11 cellular contexts compared by ENCODE assay signal in genomic region chr1:156511656-156512055, GRCh38. TPM values are rescaled to one million over a fixed set of nuclear protein-coding genes. Genes with fewer than 3 reads are reported as not detected.
DNase-seq lines count a peak whose midpoint lies in the region; ATAC-seq and TF ChIP-seq lines count a peak whose summit lies in the region.
"Had no signal": no experiment of that assay in that cellular context is flagged by ENCODE, and none has a peak within 500 bp of the region (broad histone marks: within the 10 kb centered on the region; RNA-seq: fewer than 3 reads in every experiment).

No MANE protein-coding gene starts in this region.

- ATAC-seq in activated CD8-positive, alpha-beta memory T cell treated with anti-CD3 and anti-CD28 coated beads, Interleukin-2, amount 10 ng/mL, durations not matched to agents 7 days and 5 days: peak; percentile 38
- no peak for ATAC-seq in GM18511 (IDR thresholded peaks at IDR 0.05; ENCODE audit: unreplicated experiment)

- no peaks in the 10 kb centered on the region for H3K27me3 Mint-ChIP-seq in activated CD8-positive, alpha-beta memory T cell treated with anti-CD3 and anti-CD28 coated beads, Interleukin-2, amount 10 ng/mL, durations not matched to agents 7 days and 5 days

- TF ChIP-seq CTCF in ascending aorta (IDR thresholded peaks at IDR 0.05): no peak
- TF ChIP-seq CTCF in sigmoid colon (IDR thresholded peaks at IDR 0.05): no peak

- no peak for TF ChIP-seq EP300 in sigmoid colon (IDR thresholded peaks at IDR 0.05)

- peaks cover 40% of the 10 kb centered on the region for H3K4me1 Mint-ChIP-seq in activated CD8-positive, alpha-beta memory T cell treated with anti-CD3 and anti-CD28 coated beads, Interleukin-2, amount 10 ng/mL, durations not matched to agents 7 days and 5 days

- H3K27ac Mint-ChIP-seq in activated CD8-positive, alpha-beta memory T cell treated with anti-CD3 and anti-CD28 coated beads, Interleukin-2, amount 10 ng/mL, durations not matched to agents 7 days and 5 days: no peak overlapping the region

- H3K27me3 ChIP-seq in ascending aorta (no peaks in the 10 kb centered on the region), sigmoid colon (no peaks in the 10 kb centered on the region)
- H3K27me3 ChIP-seq in effector memory CD4-positive, alpha-beta T cell (replicated peaks; ENCODE audit: control insufficient read depth, insufficient read depth, low read length, poor library complexity, severe bottlenecking): no peaks in the 10 kb centered on the region

- no peaks in the 10 kb centered on the region for H3K9me3 Mint-ChIP-seq in activated CD8-positive, alpha-beta memory T cell treated with anti-CD3 and anti-CD28 coated beads, Interleukin-2, amount 10 ng/mL, durations not matched to agents 7 days and 5 days (ENCODE audit: low read depth)

- DNase-seq in activated CD8-positive, alpha-beta memory T cell treated with anti-CD3 and anti-CD28 coated beads, Interleukin-2, amount 10 ng/mL, durations not matched to agents 7 days and 5 days: no peak
- no peak for DNase-seq in activated CD8-positive, alpha-beta memory T cell treated with anti-CD3 and anti-CD28 coated beads, Interleukin-2, amount 50 U/mL, for 48 hours
- DNase-seq in LHCN-M2 (ENCODE audit: low read depth) (peak; percentile 52), ascending aorta (ENCODE audit: low spot score in 2 of 2) (no peak), sigmoid colon (no peak), kidney tubule cell (ENCODE audit: low spot score) (no peak)
- no peak for DNase-seq in effector memory CD4-positive, alpha-beta T cell
- DNase-seq: DMS153, NCI-H2081 treated with DMSO at 0.1 percent for 48 hours had no signal

- H3K4me3 ChIP-seq in ascending aorta (no peak overlapping the region), sigmoid colon (no peak overlapping the region)
- no peak overlapping the region for H3K4me3 ChIP-seq in effector memory CD4-positive, alpha-beta T cell (ENCODE audit: insufficient read depth, low read depth, low read length, poor library complexity, severe bottlenecking)
- H3K4me3 ChIP-seq: HAP-1 had no signal

- 79 to 82% methylated on average over 7 of the region's 7 CpGs for WGBS in sigmoid colon, 2 donors

- H3K27ac ChIP-seq in ascending aorta (peak overlapping the region; percentile 86 to 100), sigmoid colon (peak overlapping the region; percentile 98 to 100 (median 100))
- no peak overlapping the region for H3K27ac ChIP-seq in effector memory CD4-positive, alpha-beta T cell (ENCODE audit: insufficient read depth, low read length, poor library complexity, severe bottlenecking)

- CTCF ChIA-PET in activated CD8-positive, alpha-beta memory T cell treated with anti-CD3 and anti-CD28 coated beads, Interleukin-2, amount 10 ng/mL, durations not matched to agents 7 days and 5 days (lab: Charles Lee): interaction anchor here (1.5 to 2.8 kb wide), 2 partner anchors 10 to 31 kb away, joined by 4 to 8 read pairs; no protein-coding TSS in a partner anchor

- H3K36me3 Mint-ChIP-seq in activated CD8-positive, alpha-beta memory T cell treated with anti-CD3 and anti-CD28 coated beads, Interleukin-2, amount 10 ng/mL, durations not matched to agents 7 days and 5 days: no peaks in the 10 kb centered on the region

- no peak for TF ChIP-seq POLR2A in sigmoid colon (IDR thresholded peaks at IDR 0.05)

- intact Hi-C loops in ascending aorta (cut with DNase I): loop anchor here (2.0 kb wide), 1 partner anchor 61 kb away; the partner anchor contains the start of gene IQGAP3
- intact Hi-C loops in sigmoid colon (cut with DNase I): loop anchor here (5.0 kb wide), 2 partner anchors 34 to 81 kb away; partner anchors contain the start of gene NAXE

- H3K9me3 ChIP-seq in ascending aorta: no peaks in the 10 kb centered on the region
- H3K9me3 ChIP-seq in sigmoid colon: no peaks in the 10 kb centered on the region
- no peaks in the 10 kb centered on the region for H3K9me3 ChIP-seq in effector memory CD4-positive, alpha-beta T cell (ENCODE audit: control insufficient read depth, low read length)
- H3K9me3 ChIP-seq: HAP-1 had no signal

- H3K4me3 Mint-ChIP-seq in activated CD8-positive, alpha-beta memory T cell treated with anti-CD3 and anti-CD28 coated beads, Interleukin-2, amount 10 ng/mL, durations not matched to agents 7 days and 5 days: no peak overlapping the region

- H3K36me3 ChIP-seq in ascending aorta: no peaks in the 10 kb centered on the region
- no peaks in the 10 kb centered on the region for H3K36me3 ChIP-seq in sigmoid colon
- no peaks in the 10 kb centered on the region for H3K36me3 ChIP-seq in effector memory CD4-positive, alpha-beta T cell (ENCODE audit: control insufficient read depth, insufficient read depth, low read length)
- H3K36me3 ChIP-seq: HAP-1 had no signal

- peaks cover 16 to 33% of the 10 kb centered on the region in 2 donors for H3K4me1 ChIP-seq in ascending aorta
- peaks cover 0 to 66% (median 63%) of the 10 kb centered on the region in 4 donors for H3K4me1 ChIP-seq in sigmoid colon
- no peaks in the 10 kb centered on the region for H3K4me1 ChIP-seq in effector memory CD4-positive, alpha-beta T cell (ENCODE audit: control insufficient read depth, insufficient read depth, low read length, poor library complexity, severe bottlenecking)
- H3K4me1 ChIP-seq: HAP-1 had no signal

RNA-seq across cellular contexts. Expression of gene MEF2D, which starts 11.1 kb away (rescaled TPM):
- 10 to 100 TPM; 57.1 to 63.1 TPM for total RNA-seq in activated CD8-positive, alpha-beta memory T cell treated with anti-CD3 and anti-CD28 coated beads, Interleukin-2, amount 10 ng/mL, durations not matched to agents 7 days and 5 days
- 21.9 and 23.2 TPM in 2 replicates for total RNA-seq in LHCN-M2 (2014; rRNA removed)
- polyA plus RNA-seq in LHCN-M2 (2012): 27.4 TPM
- total RNA-seq in ascending aorta: 106 TPM
- 10 to 100 TPM; 39.8 to 61.6 (median 53.2) TPM for total RNA-seq in sigmoid colon
- polyA plus RNA-seq in sigmoid colon: 10 to 100 TPM; 13.2 to 31.2 (median 22.9) TPM
